ENCODE assay signal across 8 cellular contexts in genomic region chr1:7705048-7705907, GRCh38.
DNase-seq lines count a peak whose midpoint lies in the region; ATAC-seq and TF ChIP-seq lines count a peak whose summit lies in the region.

No MANE protein-coding gene starts in this region.

- no peaks in the 10 kb centered on the region for H3K79me2 ChIP-seq in ACC112 (ENCODE audit: control insufficient read depth, insufficient read depth, low read length, unreplicated experiment)

- H3K9me3 Mint-ChIP-seq in brain (peaks cover 0 to 3% (median 1%) of the 10 kb centered on the region in 5 experiments), immature natural killer cell (no peaks in the 10 kb centered on the region)
- H3K9me3 Mint-ChIP-seq in stimulated activated memory B cell treated with anti-CD40 and anti-IgM and Interleukin-4, amounts not matched to agents 10 μg/mL and 1 μg/mL and 100 μg/mL, for 72 hours, result no peaks in the 10 kb centered on the region

- TF ChIP-seq CTCF in RWPE2 (IDR thresholded peaks at IDR 0.05; ENCODE audit: poor library complexity, severe bottlenecking) (no peak), brain (conservative IDR thresholded peaks at IDR 0.05) (no peak), GM13977 (IDR thresholded peaks at IDR 0.05; ENCODE audit: extremely low read depth, insufficient read depth, missing control alignments) (no peak)

- H3K4me3 Mint-ChIP-seq in brain (peak overlapping the region; percentile 88 to 94 (median 93)), immature natural killer cell (peak overlapping the region; percentile 80 to 85 (median 84))
- H3K4me3 Mint-ChIP-seq in stimulated activated memory B cell treated with anti-CD40 and anti-IgM and Interleukin-4, amounts not matched to agents 10 μg/mL and 1 μg/mL and 100 μg/mL, for 72 hours, result peak overlapping the region; percentile 82

- in situ Hi-C loops in GM13977 (cut with MboI; ENCODE audit: low pct_unique_long_range_greater_than_20kb, low sequenced_read_pairs, unreplicated experiment), result no loop called here

- 0 out of 3 replicates have a peak, but pooled peaks have one; percentile 9 for ATAC-seq in RWPE2 (ENCODE audit: low read depth)
- peak; percentile 13 for ATAC-seq in stimulated activated memory B cell treated with anti-CD40 and anti-IgM and Interleukin-4, amounts not matched to agents 10 μg/mL and 1 μg/mL and 100 μg/mL, for 72 hours
- ATAC-seq in esophagus mucosa, result no peak

- H3K4me3 ChIP-seq in ACC112 (ENCODE audit: low read depth, low read length), result 0 out of 2 replicates have a peak overlapping the region, but pooled peaks have one; percentile 11
- peak overlapping the region; percentile 58 for H3K4me3 ChIP-seq in RWPE2 (ENCODE audit: severe bottlenecking)

- peaks cover 69% of the 10 kb centered on the region for H3K4me1 Mint-ChIP-seq in brain
- H3K4me1 Mint-ChIP-seq in immature natural killer cell, result peaks cover 9 to 13% of the 10 kb centered on the region in 2 donors
- H3K4me1 Mint-ChIP-seq in stimulated activated memory B cell treated with anti-CD40 and anti-IgM and Interleukin-4, amounts not matched to agents 10 μg/mL and 1 μg/mL and 100 μg/mL, for 72 hours, result no peaks in the 10 kb centered on the region

- H3K4me1 ChIP-seq in ACC112 (ENCODE audit: control insufficient read depth, insufficient read depth, low read length, unreplicated experiment) (no peaks in the 10 kb centered on the region), RWPE2 (ENCODE audit: insufficient read depth, poor library complexity, severe bottlenecking) (no peaks in the 10 kb centered on the region)

- H3K9me3 ChIP-seq in RWPE2 (ENCODE audit: severe bottlenecking), result no peaks in the 10 kb centered on the region

- H3K36me3 ChIP-seq in ACC112 (ENCODE audit: insufficient read depth, low read length) (no peaks in the 10 kb centered on the region), RWPE2 (ENCODE audit: low read depth) (no peaks in the 10 kb centered on the region)

- H3K27ac ChIP-seq in ACC112 (ENCODE audit: low read depth, low read length) (no peak overlapping the region), RWPE2 (ENCODE audit: poor library complexity, severe bottlenecking) (no peak overlapping the region)

- H2AFZ ChIP-seq in ACC112 (ENCODE audit: low read length, unreplicated experiment), result no peak overlapping the region

- H3K36me3 Mint-ChIP-seq in brain (peaks cover 14% of the 10 kb centered on the region), immature natural killer cell (no peaks in the 10 kb centered on the region)
- H3K36me3 Mint-ChIP-seq in stimulated activated memory B cell treated with anti-CD40 and anti-IgM and Interleukin-4, amounts not matched to agents 10 μg/mL and 1 μg/mL and 100 μg/mL, for 72 hours, result no peaks in the 10 kb centered on the region

- H3K27me3 ChIP-seq in ACC112 (ENCODE audit: insufficient read depth, low read length), result peaks cover 90% of the 10 kb centered on the region
- peaks cover 17% of the 10 kb centered on the region for H3K27me3 ChIP-seq in RWPE2 (ENCODE audit: insufficient read depth, poor library complexity, severe bottlenecking)

- H3K27ac Mint-ChIP-seq in brain, result peak overlapping the region; percentile 69 to 96 (median 93)
- peak overlapping the region in 5 of 6 donors; percentile 45 to 72 (median 61) for H3K27ac Mint-ChIP-seq in immature natural killer cell
- peak overlapping the region; percentile 64 for H3K27ac Mint-ChIP-seq in stimulated activated memory B cell treated with anti-CD40 and anti-IgM and Interleukin-4, amounts not matched to agents 10 μg/mL and 1 μg/mL and 100 μg/mL, for 72 hours

- peaks cover 13% of the 10 kb centered on the region for H3K27me3 Mint-ChIP-seq in brain
- H3K27me3 Mint-ChIP-seq in immature natural killer cell (ENCODE audit: low read depth in 3 of 3), result peaks cover 6 to 35% (median 19%) of the 10 kb centered on the region in 3 donors
- H3K27me3 Mint-ChIP-seq in stimulated activated memory B cell treated with anti-CD40 and anti-IgM and Interleukin-4, amounts not matched to agents 10 μg/mL and 1 μg/mL and 100 μg/mL, for 72 hours, result peaks cover 38% of the 10 kb centered on the region

- DNase-seq in RWPE2 (ENCODE audit: low spot score), result no peak
- peak; percentile 43 to 47 (median 46) for DNase-seq in immature natural killer cell
- no peak for DNase-seq in SHP77 (lab: John Stamatoyannopoulos, UW)
- DNase-seq in GM13977 (ENCODE audit: low spot score), result no peak

Comparison
In these comparisons a context has a peak if more than half of its experiments do, and no peak if none do; other contexts are left out.
1. DNase-seq: peak in immature natural killer cell (3 of 3); none in RWPE2 (single experiment), SHP77 (0 of 2) and GM13977 (single experiment).
2. Peak in every context shown above with its lines, with median percentiles within 50 percentile points of each other: H3K27ac Mint-ChIP-seq and H3K4me3 Mint-ChIP-seq.